Comparison of ENCODE assay signal across 15 cellular contexts in genomic region chr9:29514336-29514735, GRCh38.
A peak's percentile ranks its signal among the peaks of the same experiment; 100 is the strongest.
DNase-seq lines count a peak whose midpoint lies in the region; ATAC-seq and TF ChIP-seq lines count a peak whose summit lies in the region.
"Had no signal": no experiment of that assay in that cellular context is flagged by ENCODE, and none has a peak within 500 bp of the region (broad histone marks: within the 10 kb centered on the region; RNA-seq: fewer than 3 reads in every experiment).

No MANE protein-coding gene starts in this region.

- peaks cover 3% of the 10 kb centered on the region for H4K20me1 ChIP-seq in neural progenitor cell (ENCODE audit: low read depth)

- H3K9me3 ChIP-seq in neural progenitor cell (ENCODE audit: low read depth), result no peaks in the 10 kb centered on the region

- H3K4me2 ChIP-seq in neural progenitor cell, result peak overlapping the region; percentile 45

- no peak overlapping the region for H3K4me3 ChIP-seq in neural progenitor cell

- no peaks in the 10 kb centered on the region for H3K27me3 Mint-ChIP-seq in neural progenitor cell (ENCODE audit: insufficient read depth, low read depth)
- H3K27me3 Mint-ChIP-seq: stimulated activated naive B cell treated with anti-CD40 and anti-IgM and Interleukin-4, amounts not matched to agents 10 μg/mL and 1 μg/mL and 100 μg/mL, for 72 hours had no signal

- ATAC-seq in esophagus mucosa (peak; percentile 69), GM18873 (IDR thresholded peaks at IDR 0.05; ENCODE audit: low FRiP score, unreplicated experiment) (no peak), HG02798 (IDR thresholded peaks at IDR 0.05; ENCODE audit: poor library complexity, unreplicated experiment) (no peak)

- peaks cover 8% of the 10 kb centered on the region for H3K9me3 Mint-ChIP-seq in neural progenitor cell

- H3K36me3 ChIP-seq in neural progenitor cell, result no peaks in the 10 kb centered on the region

- no peak overlapping the region for H3K4me3 Mint-ChIP-seq in neural progenitor cell
- H3K4me3 Mint-ChIP-seq: stimulated activated naive B cell treated with anti-CD40 and anti-IgM and Interleukin-4, amounts not matched to agents 10 μg/mL and 1 μg/mL and 100 μg/mL, for 72 hours had no signal

- H3K27ac Mint-ChIP-seq in neural progenitor cell, result peak overlapping the region; percentile 74
- H3K27ac Mint-ChIP-seq: stimulated activated naive B cell treated with anti-CD40 and anti-IgM and Interleukin-4, amounts not matched to agents 10 μg/mL and 1 μg/mL and 100 μg/mL, for 72 hours had no signal

- DNase-seq in EL (peak; percentile 20), NCI-H2029 treated with DMSO at 0.1 percent for 48 hours (lab: John Stamatoyannopoulos, UW) (peak; percentile 3), neural progenitor cell (ENCODE audit: low spot score) (peak; percentile 36), T-helper 1 cell (no peak), NCI-H1105 (lab: John Stamatoyannopoulos, UW) (no peak)
- DNase-seq: activated CD4-positive, CD25-positive, alpha-beta regulatory T cell treated with anti-CD3 and anti-CD28 coated beads, Interleukin-2, amount 50 U/mL, for 72 hours; activated gamma-delta T cell treated with Interleukin-2 at 50 U/mL for 16 hours; NCI-H1417 treated with DMSO at 0.1 percent for 48 hours; Right ventricle myocardium superior; stimulated activated naive B cell treated with anti-CD40 and anti-IgM and Interleukin-4, amounts not matched to agents 10 μg/mL and 1 μg/mL and 100 μg/mL, for 72 hours had no signal

- no peak overlapping the region for H2AFZ ChIP-seq in neural progenitor cell (replicated peaks)

- H3K27me3 ChIP-seq in neural progenitor cell, result peaks cover 15% of the 10 kb centered on the region

- peaks cover 18% of the 10 kb centered on the region for H3K4me1 Mint-ChIP-seq in neural progenitor cell
- H3K4me1 Mint-ChIP-seq: stimulated activated naive B cell treated with anti-CD40 and anti-IgM and Interleukin-4, amounts not matched to agents 10 μg/mL and 1 μg/mL and 100 μg/mL, for 72 hours had no signal

- no peaks in the 10 kb centered on the region for H3K36me3 Mint-ChIP-seq in neural progenitor cell
- H3K36me3 Mint-ChIP-seq: stimulated activated naive B cell treated with anti-CD40 and anti-IgM and Interleukin-4, amounts not matched to agents 10 μg/mL and 1 μg/mL and 100 μg/mL, for 72 hours had no signal

- H3K9ac ChIP-seq in neural progenitor cell, result no peak overlapping the region

- peaks cover 28% of the 10 kb centered on the region for H3F3A ChIP-seq in neural progenitor cell (ENCODE audit: low read depth)

- no peak for TF ChIP-seq CTCF in neural progenitor cell (IDR thresholded peaks at IDR 0.05)

- no peaks in the 10 kb centered on the region for H3K79me2 ChIP-seq in neural progenitor cell (ENCODE audit: low read depth)

- no peak overlapping the region for H3K27ac ChIP-seq in neural progenitor cell
- H3K27ac ChIP-seq: C4-2B, HL-60 had no signal

- H3K4me1 ChIP-seq in neural progenitor cell, result peaks cover 20% of the 10 kb centered on the region

Comparison
In these comparisons a context has a peak if more than half of its experiments do, and no peak if none do; other contexts are left out.
1. DNase-seq: peak in EL (single experiment), NCI-H2029 treated with DMSO at 0.1 percent for 48 hours (single experiment) and neural progenitor cell (single experiment); none in T-helper 1 cell (0 of 5) and NCI-H1105 (single experiment).